ENCODE assay signal across 22 cellular contexts in genomic region chr1:35657851-35658250, GRCh38.
"Had no signal": no experiment of that assay in that cellular context is flagged by ENCODE, and none has a peak within 500 bp of the region (broad histone marks: within the 10 kb centered on the region; RNA-seq: fewer than 3 reads in every experiment).

No MANE protein-coding gene starts in this region.

- H3K27me3 Mint-ChIP-seq: activated naive CD4-positive, alpha-beta T cell treated with anti-CD3 and anti-CD28 coated beads, Interleukin-2, amount 50 U/mL, for 24 hours had no signal

- H3K27ac Mint-ChIP-seq: activated CD4-positive, alpha-beta memory T cell treated with anti-CD3 and anti-CD28 coated beads for 36 hours; activated CD8-positive, alpha-beta memory T cell treated with anti-CD3 and anti-CD28 coated beads, Interleukin-2, amount 10 ng/mL, durations not matched to agents 7 days and 5 days; activated naive CD4-positive, alpha-beta T cell treated with anti-CD3 and anti-CD28 coated beads, Interleukin-2, amount 50 U/mL, for 24 hours; activated T-helper 1 cell treated with anti-CD3 and anti-CD28 coated beads, Interleukin-12 subunit alpha, Interleukin-12 subunit beta, Interleukin-2, Interleukin-4 antibody, amounts not matched to agents 30 ng/mL and 10 ng/mL and 1 ng/mL, durations not matched to agents 14 hours and 24 hours and 36 hours; natural killer cell treated with Interleukin-12 subunit alpha and Interleukin-12 subunit beta and Interleukin-15 and Interleukin-18, amount 100 ng/mL, for 72 hours had no signal

- ATAC-seq: activated CD8-positive, alpha-beta memory T cell treated with anti-CD3 and anti-CD28 coated beads, Interleukin-2, amount 10 ng/mL, durations not matched to agents 7 days and 5 days; body of pancreas; gastroesophageal sphincter; left ventricle myocardium superior; natural killer cell treated with Interleukin-12 subunit alpha and Interleukin-12 subunit beta and Interleukin-15 and Interleukin-18, amount 100 ng/mL, for 72 hours; right cardiac atrium had no signal

- H3K9me3 Mint-ChIP-seq: activated CD4-positive, alpha-beta memory T cell treated with anti-CD3 and anti-CD28 coated beads for 36 hours; activated naive CD4-positive, alpha-beta T cell treated with anti-CD3 and anti-CD28 coated beads, Interleukin-2, amount 50 U/mL, for 24 hours; activated T-helper 1 cell treated with anti-CD3 and anti-CD28 coated beads, Interleukin-12 subunit alpha, Interleukin-12 subunit beta, Interleukin-2, Interleukin-4 antibody, amounts not matched to agents 30 ng/mL and 10 ng/mL and 1 ng/mL, durations not matched to agents 14 hours and 24 hours and 36 hours; natural killer cell treated with Interleukin-12 subunit alpha and Interleukin-12 subunit beta and Interleukin-15 and Interleukin-18, amount 100 ng/mL, for 72 hours had no signal

- DNase-seq: activated CD4-positive, alpha-beta memory T cell treated with anti-CD3 and anti-CD28 coated beads for 36 hours; activated CD4-positive, alpha-beta T cell treated with anti-CD3 and anti-CD28 coated beads for 4 hours; activated CD4-positive, CD25-positive, alpha-beta regulatory T cell; activated CD8-positive, alpha-beta memory T cell treated with anti-CD3 and anti-CD28 coated beads, Interleukin-2, amount 10 ng/mL, durations not matched to agents 7 days and 5 days; activated gamma-delta T cell treated with Interleukin-2 at 50 U/mL for 16 hours; anterior cingulate cortex; body of pancreas; cortex of kidney; head of caudate nucleus; hypothalamus; left ventricle myocardium superior; mammary epithelial cell; midbrain; ovary; stimulated activated CD4-positive, alpha-beta T cell treated with anti-CD3 and anti-CD28 coated beads, Interleukin-12 subunit alpha, Interleukin-12 subunit beta, amount 100 ng/mL, for 4 hours; stimulated activated CD4-positive, alpha-beta T cell treated with anti-CD3 and anti-CD28 coated beads, Interleukin-4, amount 100 ng/mL, for 4 hours; stomach had no signal

- H3K4me3 Mint-ChIP-seq: activated CD4-positive, alpha-beta memory T cell treated with anti-CD3 and anti-CD28 coated beads for 36 hours; activated CD8-positive, alpha-beta memory T cell treated with anti-CD3 and anti-CD28 coated beads, Interleukin-2, amount 10 ng/mL, durations not matched to agents 7 days and 5 days; activated naive CD4-positive, alpha-beta T cell treated with anti-CD3 and anti-CD28 coated beads, Interleukin-2, amount 50 U/mL, for 24 hours; activated T-helper 1 cell treated with anti-CD3 and anti-CD28 coated beads, Interleukin-12 subunit alpha, Interleukin-12 subunit beta, Interleukin-2, Interleukin-4 antibody, amounts not matched to agents 30 ng/mL and 10 ng/mL and 1 ng/mL, durations not matched to agents 14 hours and 24 hours and 36 hours; natural killer cell treated with Interleukin-12 subunit alpha and Interleukin-12 subunit beta and Interleukin-15 and Interleukin-18, amount 100 ng/mL, for 72 hours had no signal

- H3K4me1 Mint-ChIP-seq: activated CD8-positive, alpha-beta memory T cell treated with anti-CD3 and anti-CD28 coated beads, Interleukin-2, amount 10 ng/mL, durations not matched to agents 7 days and 5 days; activated naive CD4-positive, alpha-beta T cell treated with anti-CD3 and anti-CD28 coated beads, Interleukin-2, amount 50 U/mL, for 24 hours had no signal

- H3K36me3 Mint-ChIP-seq: activated CD4-positive, alpha-beta memory T cell treated with anti-CD3 and anti-CD28 coated beads for 36 hours; activated CD8-positive, alpha-beta memory T cell treated with anti-CD3 and anti-CD28 coated beads, Interleukin-2, amount 10 ng/mL, durations not matched to agents 7 days and 5 days; activated naive CD4-positive, alpha-beta T cell treated with anti-CD3 and anti-CD28 coated beads, Interleukin-2, amount 50 U/mL, for 24 hours; natural killer cell treated with Interleukin-12 subunit alpha and Interleukin-12 subunit beta and Interleukin-15 and Interleukin-18, amount 100 ng/mL, for 72 hours had no signal
